38 cellular contexts compared by ENCODE assay signal in genomic region chr2:194549387-194549786, GRCh38.
"Had no signal": no experiment of that assay in that cellular context is flagged by ENCODE, and none has a peak within 500 bp of the region (broad histone marks: within the 10 kb centered on the region; RNA-seq: fewer than 3 reads in every experiment).

No MANE protein-coding gene starts in this region.

- H3K4me1 ChIP-seq: adrenal gland, ascending aorta, body of pancreas, breast epithelium had no signal

- H3K36me3 Mint-ChIP-seq: activated naive CD4-positive, alpha-beta T cell treated with anti-CD3 and anti-CD28 coated beads, Interleukin-2, amount 10 ng/mL, durations not matched to agents 7 days and 5 days; activated naive CD4-positive, alpha-beta T cell treated with anti-CD3 and anti-CD28 coated beads, Interleukin-2, amount 50 U/mL, for 24 hours; activated naive CD4-positive, alpha-beta T cell treated with anti-CD3 and anti-CD28 coated beads, Interleukin-2, amount 50 U/mL, for 72 hours; activated naive CD8-positive, alpha-beta T cell; activated naive CD8-positive, alpha-beta T cell treated with anti-CD3 and anti-CD28 coated beads for 36 hours; activated naive CD8-positive, alpha-beta T cell treated with anti-CD3 and anti-CD28 coated beads, Interleukin-2, amount 10 ng/mL, durations not matched to agents 7 days and 5 days; brain had no signal

- H3K4me3 Mint-ChIP-seq: activated naive CD4-positive, alpha-beta T cell treated with anti-CD3 and anti-CD28 coated beads for 36 hours; activated naive CD4-positive, alpha-beta T cell treated with anti-CD3 and anti-CD28 coated beads, Interleukin-2, amount 10 ng/mL, durations not matched to agents 7 days and 5 days; activated naive CD4-positive, alpha-beta T cell treated with anti-CD3 and anti-CD28 coated beads, Interleukin-2, amount 50 U/mL, for 24 hours; activated naive CD8-positive, alpha-beta T cell; activated naive CD8-positive, alpha-beta T cell treated with anti-CD3 and anti-CD28 coated beads for 36 hours; activated naive CD8-positive, alpha-beta T cell treated with anti-CD3 and anti-CD28 coated beads, Interleukin-2, amount 10 ng/mL, durations not matched to agents 7 days and 5 days; activated naive CD8-positive, alpha-beta T cell treated with anti-CD3 and anti-CD28 coated beads, Interleukin-2, amount 50 U/mL, for 24 hours; activated T-cell treated with anti-CD3 and anti-CD28 coated beads, Interleukin-2, amount 50 U/mL, for 24 hours; activated T-cell treated with anti-CD3 and anti-CD28 coated beads, Interleukin-2, amount 50 U/mL, for 4 hours; activated T-cell treated with anti-CD3 and anti-CD28 coated beads, Interleukin-2, amount 50 U/mL, for 72 hours; activated T-helper 1 cell treated with anti-CD3 and anti-CD28 coated beads, Interleukin-12 subunit alpha, Interleukin-12 subunit beta, Interleukin-2, Interleukin-4 antibody, amounts not matched to agents 30 ng/mL and 10 ng/mL and 1 ng/mL, durations not matched to agents 14 hours and 24 hours and 36 hours; activated T-helper 17 cell treated with anti-CD3 and anti-CD28 coated beads, Interleukin-2, amount 50 U/mL, for 72 hours; brain; central memory CD8-positive, alpha-beta T cell had no signal

- H3K4me3 ChIP-seq: adrenal gland, ascending aorta, body of pancreas, breast epithelium, cardiac muscle cell had no signal

- H3K36me3 ChIP-seq: adrenal gland, ascending aorta, brain microvascular endothelial cell, breast epithelium, cardiac muscle cell had no signal

- H3K9me3 ChIP-seq: adrenal gland, ascending aorta, body of pancreas, breast epithelium had no signal

- ATAC-seq: activated naive CD4-positive, alpha-beta T cell treated with anti-CD3 and anti-CD28 coated beads, Interleukin-2, amount 50 U/mL, for 72 hours; activated naive CD8-positive, alpha-beta T cell treated with anti-CD3 and anti-CD28 coated beads, Interleukin-2, amount 50 U/mL, for 24 hours; activated T-cell treated with anti-CD3 and anti-CD28 coated beads, Interleukin-2, amount 50 U/mL, for 4 hours; activated T-cell treated with anti-CD3 and anti-CD28 coated beads, Interleukin-2, amount 50 U/mL, for 72 hours; activated T-helper 17 cell treated with anti-CD3 and anti-CD28 coated beads, Interleukin-2, amount 50 U/mL, for 72 hours; body of pancreas had no signal

- H3K27me3 Mint-ChIP-seq: activated naive CD4-positive, alpha-beta T cell treated with anti-CD3 and anti-CD28 coated beads, Interleukin-2, amount 10 ng/mL, durations not matched to agents 7 days and 5 days; activated naive CD4-positive, alpha-beta T cell treated with anti-CD3 and anti-CD28 coated beads, Interleukin-2, amount 50 U/mL, for 24 hours; activated naive CD8-positive, alpha-beta T cell; activated naive CD8-positive, alpha-beta T cell treated with anti-CD3 and anti-CD28 coated beads for 36 hours; activated naive CD8-positive, alpha-beta T cell treated with anti-CD3 and anti-CD28 coated beads, Interleukin-2, amount 10 ng/mL, durations not matched to agents 7 days and 5 days; activated naive CD8-positive, alpha-beta T cell treated with anti-CD3 and anti-CD28 coated beads, Interleukin-2, amount 50 U/mL, for 24 hours; activated T-cell treated with anti-CD3 and anti-CD28 coated beads, Interleukin-2, amount 50 U/mL, for 24 hours; central memory CD8-positive, alpha-beta T cell had no signal

- H3K9me3 Mint-ChIP-seq: activated naive CD4-positive, alpha-beta T cell treated with anti-CD3 and anti-CD28 coated beads for 36 hours; activated naive CD4-positive, alpha-beta T cell treated with anti-CD3 and anti-CD28 coated beads, Interleukin-2, amount 10 ng/mL, durations not matched to agents 7 days and 5 days; activated naive CD4-positive, alpha-beta T cell treated with anti-CD3 and anti-CD28 coated beads, Interleukin-2, amount 50 U/mL, for 24 hours; activated naive CD4-positive, alpha-beta T cell treated with anti-CD3 and anti-CD28 coated beads, Interleukin-2, amount 50 U/mL, for 72 hours; activated naive CD8-positive, alpha-beta T cell treated with anti-CD3 and anti-CD28 coated beads for 36 hours; activated naive CD8-positive, alpha-beta T cell treated with anti-CD3 and anti-CD28 coated beads, Interleukin-2, amount 10 ng/mL, durations not matched to agents 7 days and 5 days; activated naive CD8-positive, alpha-beta T cell treated with anti-CD3 and anti-CD28 coated beads, Interleukin-2, amount 50 U/mL, for 24 hours; activated T-cell treated with anti-CD3 and anti-CD28 coated beads, Interleukin-2, amount 50 U/mL, for 24 hours; activated T-cell treated with anti-CD3 and anti-CD28 coated beads, Interleukin-2, amount 50 U/mL, for 4 hours; activated T-cell treated with anti-CD3 and anti-CD28 coated beads, Interleukin-2, amount 50 U/mL, for 72 hours; activated T-helper 1 cell treated with anti-CD3 and anti-CD28 coated beads, Interleukin-12 subunit alpha, Interleukin-12 subunit beta, Interleukin-2, Interleukin-4 antibody, amounts not matched to agents 30 ng/mL and 10 ng/mL and 1 ng/mL, durations not matched to agents 14 hours and 24 hours and 36 hours; activated T-helper 17 cell treated with anti-CD3 and anti-CD28 coated beads, Interleukin-2, amount 50 U/mL, for 72 hours; activated T-helper 2 cell treated with anti-CD3 and anti-CD28 coated beads, Interferon-gamma antibody, Interleukin-2, Interleukin-4, amounts not matched to agents 10 μg/mL and 5 μg/mL and 100 μg/mL, durations not matched to agents 14 hours and 24 hours and 36 hours; central memory CD8-positive, alpha-beta T cell had no signal

- DNase-seq: activated effector memory CD4-positive, alpha-beta T cell treated with anti-CD3 and anti-CD28 coated beads, Interleukin-2, amount 50 U/mL, for 16 hours; activated effector memory CD4-positive, alpha-beta T cell treated with Interleukin-2 at 50 U/mL for 16 hours; activated gamma-delta T cell; activated gamma-delta T cell treated with Interleukin-2 at 50 U/mL for 16 hours; activated naive CD4-positive, alpha-beta T cell; activated naive CD4-positive, alpha-beta T cell treated with anti-CD3 and anti-CD28 coated beads for 36 hours; activated naive CD4-positive, alpha-beta T cell treated with anti-CD3 and anti-CD28 coated beads, Interleukin-2, amount 10 ng/mL, durations not matched to agents 7 days and 5 days; activated naive CD4-positive, alpha-beta T cell treated with anti-CD3 and anti-CD28 coated beads, Interleukin-2, amount 50 U/mL, for 16 hours; activated naive CD4-positive, alpha-beta T cell treated with Interleukin-2 at 50 U/mL for 16 hours; activated naive CD8-positive, alpha-beta T cell treated with anti-CD3 and anti-CD28 coated beads for 36 hours; activated naive CD8-positive, alpha-beta T cell treated with anti-CD3 and anti-CD28 coated beads, Interleukin-2, amount 10 ng/mL, durations not matched to agents 7 days and 5 days; activated naive CD8-positive, alpha-beta T cell treated with anti-CD3 and anti-CD28 coated beads, Interleukin-2, amount 50 U/mL, for 24 hours; activated T-cell treated with anti-CD3 and anti-CD28 coated beads, Interleukin-2, amount 50 U/mL, for 1 hour; activated T-cell treated with anti-CD3 and anti-CD28 coated beads, Interleukin-2, amount 50 U/mL, for 24 hours; activated T-cell treated with anti-CD3 and anti-CD28 coated beads, Interleukin-2, amount 50 U/mL, for 4 hours; activated T-cell treated with anti-CD3 and anti-CD28 coated beads, Interleukin-2, amount 50 U/mL, for 48 hours; activated T-cell treated with anti-CD3 and anti-CD28 coated beads, Interleukin-2, amount 50 U/mL, for 72 hours; adrenal gland; amniotic stem cell; amygdala; anterior cingulate cortex; aorta; body of pancreas; brain microvascular endothelial cell; caudate nucleus; central memory CD4-positive, alpha-beta T cell; cerebellar nuclear complex had no signal

- H3K27ac ChIP-seq: adrenal gland, ascending aorta, body of pancreas, brain microvascular endothelial cell, breast epithelium, cardiac muscle cell had no signal

- H3K27me3 ChIP-seq: adrenal gland, ascending aorta, body of pancreas, brain microvascular endothelial cell, breast epithelium, cardiac muscle cell had no signal

- H3K4me1 Mint-ChIP-seq: activated naive CD4-positive, alpha-beta T cell treated with anti-CD3 and anti-CD28 coated beads, Interleukin-2, amount 10 ng/mL, durations not matched to agents 7 days and 5 days; activated naive CD4-positive, alpha-beta T cell treated with anti-CD3 and anti-CD28 coated beads, Interleukin-2, amount 50 U/mL, for 24 hours; activated naive CD8-positive, alpha-beta T cell treated with anti-CD3 and anti-CD28 coated beads for 36 hours; activated naive CD8-positive, alpha-beta T cell treated with anti-CD3 and anti-CD28 coated beads, Interleukin-2, amount 10 ng/mL, durations not matched to agents 7 days and 5 days; activated naive CD8-positive, alpha-beta T cell treated with anti-CD3 and anti-CD28 coated beads, Interleukin-2, amount 50 U/mL, for 24 hours; activated T-helper 17 cell treated with anti-CD3 and anti-CD28 coated beads, Interleukin-2, amount 50 U/mL, for 72 hours; central memory CD8-positive, alpha-beta T cell had no signal

- H3K27ac Mint-ChIP-seq: activated naive CD4-positive, alpha-beta T cell treated with anti-CD3 and anti-CD28 coated beads for 36 hours; activated naive CD4-positive, alpha-beta T cell treated with anti-CD3 and anti-CD28 coated beads, Interleukin-2, amount 10 ng/mL, durations not matched to agents 7 days and 5 days; activated naive CD4-positive, alpha-beta T cell treated with anti-CD3 and anti-CD28 coated beads, Interleukin-2, amount 50 U/mL, for 24 hours; activated naive CD4-positive, alpha-beta T cell treated with anti-CD3 and anti-CD28 coated beads, Interleukin-2, amount 50 U/mL, for 72 hours; activated naive CD8-positive, alpha-beta T cell; activated naive CD8-positive, alpha-beta T cell treated with anti-CD3 and anti-CD28 coated beads for 36 hours; activated naive CD8-positive, alpha-beta T cell treated with anti-CD3 and anti-CD28 coated beads, Interleukin-2, amount 10 ng/mL, durations not matched to agents 7 days and 5 days; activated naive CD8-positive, alpha-beta T cell treated with anti-CD3 and anti-CD28 coated beads, Interleukin-2, amount 50 U/mL, for 24 hours; activated T-cell treated with anti-CD3 and anti-CD28 coated beads, Interleukin-2, amount 50 U/mL, for 24 hours; activated T-cell treated with anti-CD3 and anti-CD28 coated beads, Interleukin-2, amount 50 U/mL, for 72 hours; activated T-helper 1 cell treated with anti-CD3 and anti-CD28 coated beads, Interleukin-12 subunit alpha, Interleukin-12 subunit beta, Interleukin-2, Interleukin-4 antibody, amounts not matched to agents 30 ng/mL and 10 ng/mL and 1 ng/mL, durations not matched to agents 14 hours and 24 hours and 36 hours; activated T-helper 17 cell treated with anti-CD3 and anti-CD28 coated beads, Interleukin-2, amount 50 U/mL, for 72 hours; activated T-helper 2 cell treated with anti-CD3 and anti-CD28 coated beads, Interferon-gamma antibody, Interleukin-2, Interleukin-4, amounts not matched to agents 10 μg/mL and 5 μg/mL and 100 μg/mL, durations not matched to agents 14 hours and 24 hours and 36 hours; brain had no signal
